Comparison of ENCODE assay signal across 22 cellular contexts in the genomic region with DNA sequence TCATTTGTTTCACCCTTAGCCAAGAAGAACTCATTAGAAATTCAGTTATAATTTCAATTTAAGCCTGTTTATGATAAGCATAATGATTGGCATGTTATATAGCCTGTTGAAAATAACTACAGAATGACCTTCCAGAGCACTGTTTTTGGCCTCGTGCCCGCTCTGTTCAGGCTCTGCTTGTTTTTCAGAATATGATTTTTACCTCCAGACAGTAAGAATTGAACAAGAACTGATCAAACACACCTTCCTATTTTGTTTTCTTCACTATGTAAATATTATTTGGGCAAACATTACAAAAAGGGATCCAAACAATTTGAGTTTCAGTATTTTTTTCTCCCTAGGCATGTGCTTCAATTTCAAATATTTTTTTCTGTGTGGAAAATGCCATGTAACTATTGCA. TPM values are rescaled to one million over a fixed set of nuclear protein-coding genes. Genes with fewer than 3 reads are reported as not detected.
"Had no signal": no experiment of that assay in that cellular context is flagged by ENCODE, and none has a peak within 500 bp of the region (broad histone marks: within the 10 kb centered on the region; RNA-seq: fewer than 3 reads in every experiment).

No MANE protein-coding gene starts in this region.

- H3K27ac Mint-ChIP-seq: activated CD4-positive, alpha-beta T cell treated with anti-CD3 and anti-CD28 coated beads, Interleukin-2, amount 10 ng/mL, durations not matched to agents 24 days and 14 days; activated CD8-positive, alpha-beta T cell treated with anti-CD3 and anti-CD28 coated beads, Interleukin-2, amount 10 ng/mL, durations not matched to agents 7 days and 5 days; activated naive CD4-positive, alpha-beta T cell treated with anti-CD3 and anti-CD28 coated beads, Interleukin-2, amount 50 U/mL, for 72 hours; effector memory CD8-positive, alpha-beta T cell; stimulated activated effector memory CD8-positive, alpha-beta T cell treated with anti-CD3 and anti-CD28 coated beads, Interleukin-12 subunit alpha, Interleukin-12 subunit beta, amount 100 ng/mL, for 72 hours; T-cell had no signal

- H3K36me3 Mint-ChIP-seq: stimulated activated effector memory CD8-positive, alpha-beta T cell treated with anti-CD3 and anti-CD28 coated beads, Interleukin-12 subunit alpha, Interleukin-12 subunit beta, amount 100 ng/mL, for 72 hours had no signal

- H3K4me3 ChIP-seq: cardiac muscle cell, hepatocyte, lung, sigmoid colon, testis, upper lobe of left lung had no signal

- DNase-seq: activated CD4-positive, alpha-beta T cell treated with anti-CD3 and anti-CD28 coated beads, Interleukin-2, amount 10 ng/mL, durations not matched to agents 24 days and 14 days; activated CD4-positive, CD25-positive, alpha-beta regulatory T cell; activated CD8-positive, alpha-beta memory T cell treated with anti-CD3 and anti-CD28 coated beads, Interleukin-2, amount 50 U/mL, for 4 hours; activated CD8-positive, alpha-beta T cell treated with anti-CD3 and anti-CD28 coated beads, Interleukin-2, amount 10 ng/mL, durations not matched to agents 7 days and 5 days; activated effector memory CD4-positive, alpha-beta T cell treated with anti-CD3 and anti-CD28 coated beads, Interleukin-2, amount 50 U/mL, for 16 hours; activated T-cell treated with anti-CD3 and anti-CD28 coated beads, Interleukin-2, amount 50 U/mL, for 4 hours; effector memory CD8-positive, alpha-beta T cell; foreskin fibroblast; naive B cell; sigmoid colon; SK-N-SH; stimulated activated CD4-positive, alpha-beta T cell treated with anti-CD3 and anti-CD28 coated beads, Interleukin-4, amount 100 ng/mL, for 24 hours; T-cell; testis; upper lobe of left lung had no signal

- H3K27me3 ChIP-seq: cardiac muscle cell, hepatocyte, sigmoid colon, testis, upper lobe of left lung had no signal

- H2AFZ ChIP-seq: hepatocyte had no signal

- H3K27ac ChIP-seq: cardiac muscle cell, epithelial cell of prostate, hepatocyte, upper lobe of left lung had no signal

- H3K9me3 ChIP-seq: sigmoid colon, SK-N-SH, testis, upper lobe of left lung had no signal

- H3K4me3 Mint-ChIP-seq: activated CD4-positive, alpha-beta T cell treated with anti-CD3 and anti-CD28 coated beads, Interleukin-2, amount 10 ng/mL, durations not matched to agents 24 days and 14 days; activated CD8-positive, alpha-beta T cell treated with anti-CD3 and anti-CD28 coated beads, Interleukin-2, amount 10 ng/mL, durations not matched to agents 7 days and 5 days; activated T-cell treated with anti-CD3 and anti-CD28 coated beads, Interleukin-2, amount 50 U/mL, for 4 hours; effector memory CD8-positive, alpha-beta T cell; stimulated activated effector memory CD8-positive, alpha-beta T cell treated with anti-CD3 and anti-CD28 coated beads, Interleukin-12 subunit alpha, Interleukin-12 subunit beta, amount 100 ng/mL, for 72 hours; T-cell had no signal

- H3K4me2 ChIP-seq: hepatocyte, SK-N-SH had no signal

- ATAC-seq: activated CD8-positive, alpha-beta T cell treated with anti-CD3 and anti-CD28 coated beads, Interleukin-2, amount 10 ng/mL, durations not matched to agents 7 days and 5 days; activated naive CD4-positive, alpha-beta T cell treated with anti-CD3 and anti-CD28 coated beads, Interleukin-2, amount 50 U/mL, for 72 hours; activated T-cell treated with anti-CD3 and anti-CD28 coated beads, Interleukin-2, amount 50 U/mL, for 4 hours; effector memory CD8-positive, alpha-beta T cell; stimulated activated effector memory CD8-positive, alpha-beta T cell treated with anti-CD3 and anti-CD28 coated beads, Interleukin-12 subunit alpha, Interleukin-12 subunit beta, amount 100 ng/mL, for 72 hours; T-cell had no signal

- H3K9me3 Mint-ChIP-seq: activated CD4-positive, alpha-beta T cell treated with anti-CD3 and anti-CD28 coated beads, Interleukin-2, amount 10 ng/mL, durations not matched to agents 24 days and 14 days; activated naive CD4-positive, alpha-beta T cell treated with anti-CD3 and anti-CD28 coated beads, Interleukin-2, amount 50 U/mL, for 72 hours; effector memory CD8-positive, alpha-beta T cell; stimulated activated effector memory CD8-positive, alpha-beta T cell treated with anti-CD3 and anti-CD28 coated beads, Interleukin-12 subunit alpha, Interleukin-12 subunit beta, amount 100 ng/mL, for 72 hours had no signal

- H3K9ac ChIP-seq: SK-N-SH had no signal

- H3K4me1 ChIP-seq: testis, upper lobe of left lung had no signal

- H3K36me3 ChIP-seq: sigmoid colon had no signal

- H3K79me2 ChIP-seq: hepatocyte had no signal

- H3K4me1 Mint-ChIP-seq: stimulated activated effector memory CD8-positive, alpha-beta T cell treated with anti-CD3 and anti-CD28 coated beads, Interleukin-12 subunit alpha, Interleukin-12 subunit beta, amount 100 ng/mL, for 72 hours; T-cell had no signal

- H3K27me3 Mint-ChIP-seq: naive B cell, T-cell had no signal

RNA-seq across cellular contexts. Expression of gene ANGPTL1, which starts 48.1 kb away (rescaled TPM):
- total RNA-seq: activated CD4-positive, alpha-beta T cell treated with anti-CD3 and anti-CD28 coated beads, Interleukin-2, amount 10 ng/mL, durations not matched to agents 24 days and 14 days; activated CD8-positive, alpha-beta T cell treated with anti-CD3 and anti-CD28 coated beads, Interleukin-2, amount 10 ng/mL, durations not matched to agents 7 days and 5 days; activated naive CD4-positive, alpha-beta T cell treated with anti-CD3 and anti-CD28 coated beads, Interleukin-2, amount 50 U/mL, for 72 hours; activated T-cell treated with anti-CD3 and anti-CD28 coated beads, Interleukin-2, amount 50 U/mL, for 4 hours; cardiac muscle cell; dermis microvascular lymphatic vessel endothelial cell had no signal
- polyA plus RNA-seq: cardiac muscle cell, SK-N-SH had no signal
